ENCODE assay signal across 1 cellular context in the genomic region with DNA sequence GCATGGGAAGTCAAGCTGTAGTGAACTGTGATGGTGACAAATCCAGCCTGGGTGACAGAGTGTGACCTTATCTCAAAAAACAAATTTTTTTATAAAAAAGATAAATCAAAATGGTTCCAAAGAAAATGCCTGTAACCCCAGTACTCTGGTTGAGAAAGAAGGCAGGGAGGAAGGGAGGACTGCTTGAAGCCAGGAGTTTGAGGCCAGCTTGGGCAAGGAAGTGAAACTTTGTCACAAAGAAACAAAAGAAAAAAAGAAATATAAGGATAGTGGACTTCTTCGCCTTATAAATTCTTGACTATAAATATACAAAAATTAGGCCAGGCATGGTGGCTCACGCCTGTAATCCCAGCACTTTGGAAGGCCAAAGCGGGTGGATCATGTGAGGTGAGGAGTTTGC.
TF ChIP-seq lines count a peak whose summit lies in the region.

No MANE protein-coding gene starts in this region.

TF ChIP-seq in GM12878, 131 proteins besides CTCF, POLR2A, EP300 and RAD21:
- TF ChIP-seq ZNF384 (IDR thresholded peaks at IDR 0.05; ENCODE audit: borderline replicate concordance, low read depth, low read length) (no peak), SPI1 (IDR thresholded peaks at IDR 0.05; ENCODE audit: borderline replicate concordance, insufficient read depth, low read depth, low read length) (peak; percentile 62; the same call in 1 of the 2 replicates)
